1 cellular context compared by ENCODE assay signal in genomic region chr14:75307700-75308379, GRCh38.
TF ChIP-seq lines count a peak whose summit lies in the region.

No MANE protein-coding gene starts in this region.

TF ChIP-seq in HepG2, 621 proteins besides CTCF, POLR2A, EP300 and RAD21 (continued from another document):
- TF ChIP-seq, protein P1, sequence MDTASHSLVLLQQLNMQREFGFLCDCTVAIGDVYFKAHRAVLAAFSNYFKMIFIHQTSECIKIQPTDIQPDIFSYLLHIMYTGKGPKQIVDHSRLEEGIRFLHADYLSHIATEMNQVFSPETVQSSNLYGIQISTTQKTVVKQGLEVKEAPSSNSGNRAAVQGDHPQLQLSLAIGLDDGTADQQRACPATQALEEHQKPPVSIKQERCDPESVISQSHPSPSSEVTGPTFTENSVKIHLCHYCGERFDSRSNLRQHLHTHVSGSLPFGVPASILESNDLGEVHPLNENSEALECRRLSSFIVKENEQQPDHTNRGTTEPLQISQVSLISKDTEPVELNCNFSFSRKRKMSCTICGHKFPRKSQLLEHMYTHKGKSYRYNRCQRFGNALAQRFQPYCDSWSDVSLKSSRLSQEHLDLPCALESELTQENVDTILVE (CRISPR knock-in tag; IDR thresholded peaks at IDR 0.05) = 0 out of 2 replicates have a peak, but pooled peaks have one; percentile 53
- TF ChIP-seq ZNF343 (CRISPR knock-in tag; IDR thresholded peaks at IDR 0.05) = no peak
